Comparison of ENCODE assay signal across 9 cellular contexts in the genomic region with DNA sequence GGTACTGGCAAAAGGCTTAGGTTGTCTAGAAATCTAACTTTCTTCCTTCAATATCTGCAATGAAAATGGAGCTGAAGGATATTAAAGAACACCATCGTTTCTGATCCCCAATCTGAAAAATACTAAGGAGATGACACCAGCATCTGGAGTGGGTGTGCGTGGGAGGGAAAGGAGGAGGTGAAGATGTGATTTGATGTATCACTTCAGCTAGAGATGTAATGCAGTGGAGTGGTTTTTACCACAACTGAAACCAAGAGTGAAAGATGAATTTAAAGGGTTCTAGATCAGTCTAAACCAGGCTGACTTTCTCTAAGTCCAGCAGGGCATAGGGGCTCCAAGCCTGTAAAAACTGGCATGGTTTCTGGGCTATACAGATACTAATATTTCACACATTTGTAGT.
A peak's percentile ranks its signal among the peaks of the same experiment; 100 is the strongest.
DNase-seq lines count a peak whose midpoint lies in the region; ATAC-seq and TF ChIP-seq lines count a peak whose summit lies in the region.
"Had no signal": no experiment of that assay in that cellular context is flagged by ENCODE, and none has a peak within 500 bp of the region (broad histone marks: within the 10 kb centered on the region; RNA-seq: fewer than 3 reads in every experiment).

No MANE protein-coding gene starts in this region.

- no peaks in the 10 kb centered on the region; the same call in 1 of the 2 replicates for H3K9me3 Mint-ChIP-seq in HFFc6

- H3K4me1 Mint-ChIP-seq in HFFc6 (ENCODE audit: low read depth): no peaks in the 10 kb centered on the region

- no peak overlapping the region for H3K4me3 Mint-ChIP-seq in HFFc6

- DNase-seq in stimulated activated CD4-positive, alpha-beta T cell treated with anti-CD3 and anti-CD28 coated beads, Interleukin-15, amount 100 ng/mL, for 48 hours (ENCODE audit: low read depth in 2 of 2): peak; percentile 43 to 48
- no peak for DNase-seq in foreskin fibroblast
- no peak for DNase-seq in NCI-H2107 treated with DMSO at 0.1 percent for 48 hours (lab: John Stamatoyannopoulos, UW; ENCODE audit: unreplicated experiment)
- DNase-seq in HFFc6: no peak
- DNase-seq in hypothalamus (lab: John Stamatoyannopoulos, UW): no peak
- DNase-seq: kidney glomerular epithelial cell had no signal

- no peak overlapping the region for H3K27ac Mint-ChIP-seq in HFFc6

- ATAC-seq in GM18520 (IDR thresholded peaks at IDR 0.05; ENCODE audit: unreplicated experiment) (peak; percentile 86), GM21528 (IDR thresholded peaks at IDR 0.05; ENCODE audit: low FRiP score, unreplicated experiment) (peak; percentile 74), HG03558 (IDR thresholded peaks at IDR 0.05; ENCODE audit: extremely low read depth, unreplicated experiment) (peak; percentile 70)

- H3K27me3 Mint-ChIP-seq in HFFc6 (ENCODE audit: insufficient read depth): peaks cover 4% of the 10 kb centered on the region

- TF ChIP-seq CTCF in foreskin fibroblast (IDR thresholded peaks at IDR 0.05; ENCODE audit: low read depth, low read length) (no peak), HFFc6 (IDR thresholded peaks at IDR 0.05) (no peak)

- H3K36me3 Mint-ChIP-seq in HFFc6 (ENCODE audit: low read depth): no peaks in the 10 kb centered on the region

- no peak overlapping the region for H3K4me3 ChIP-seq in foreskin fibroblast (ENCODE audit: low read depth in 1 of 2, low read length in 2 of 2)

Comparison
In these comparisons a context has a peak if more than half of its experiments do, and no peak if none do; other contexts are left out.
1. DNase-seq: peak in stimulated activated CD4-positive, alpha-beta T cell treated with anti-CD3 and anti-CD28 coated beads, Interleukin-15, amount 100 ng/mL, for 48 hours (2 of 2); none in foreskin fibroblast (0 of 2), NCI-H2107 treated with DMSO at 0.1 percent for 48 hours (single experiment), HFFc6 (single experiment) and hypothalamus (0 of 51).
2. Peak in every context shown above with its lines, with median percentiles within 50 percentile points of each other: ATAC-seq.